Comparison of ENCODE assay signal across 7 cellular contexts in genomic region chr10:45001382-45002148, GRCh38. TPM values are rescaled to one million over a fixed set of nuclear protein-coding genes. Genes with fewer than 3 reads are reported as not detected.
DNase-seq lines count a peak whose midpoint lies in the region; FAIRE-seq and TF ChIP-seq lines count a peak whose summit lies in the region.

No MANE protein-coding gene starts in this region.

- H3K9me3 ChIP-seq in KOPT-K1 (ENCODE audit: insufficient read depth, low read length, poor library complexity, severe bottlenecking) (peaks cover 26% of the 10 kb centered on the region), kidney (ENCODE audit: control insufficient read depth in 1 of 2, low read length in 2 of 2) (no peaks in the 10 kb centered on the region)

- H3K4me1 Mint-ChIP-seq in T-helper 2 cell treated with Interferon-gamma antibody and Interleukin-4, amounts not matched to agents 5 μg/mL and 100 μg/mL, for 36 hours (ENCODE audit: low read depth): peaks cover 39% of the 10 kb centered on the region

- H3K27me3 ChIP-seq in H7 (ENCODE audit: control insufficient read depth, insufficient read depth, low read length): no peaks in the 10 kb centered on the region

- H3K36me3 Mint-ChIP-seq in T-helper 2 cell treated with Interferon-gamma antibody and Interleukin-4, amounts not matched to agents 5 μg/mL and 100 μg/mL, for 36 hours (ENCODE audit: low read depth): peaks cover 42% of the 10 kb centered on the region

- H3K27ac ChIP-seq in KOPT-K1 (ENCODE audit: low read depth, low read length, poor library complexity, severe bottlenecking): peak overlapping the region; percentile 95
- peak overlapping the region; percentile 85 for H3K27ac ChIP-seq in caudate nucleus (ENCODE audit: low read depth, low read length)
- peak overlapping the region; percentile 94 to 97 for H3K27ac ChIP-seq in kidney (ENCODE audit: low read depth in 2 of 2, low read length in 2 of 2)

- peak overlapping the region; percentile 84 to 86 for H3K9ac ChIP-seq in kidney (ENCODE audit: low read length in 2 of 2)

- peak overlapping the region; percentile 57 for H3K4me3 ChIP-seq in H7 (ENCODE audit: insufficient read depth, low read depth, low read length)
- H3K4me3 ChIP-seq in kidney (ENCODE audit: low read length in 2 of 2): peak overlapping the region; percentile 86 to 94

- H3K27ac Mint-ChIP-seq in T-helper 2 cell treated with Interferon-gamma antibody and Interleukin-4, amounts not matched to agents 5 μg/mL and 100 μg/mL, for 36 hours: peak overlapping the region; percentile 90

- H3K36me3 ChIP-seq in H7 (replicated peaks; ENCODE audit: control insufficient read depth, insufficient read depth, low read length) (peaks cover 8% of the 10 kb centered on the region), KOPT-K1 (ENCODE audit: insufficient read depth, low read length) (peaks cover 45% of the 10 kb centered on the region), kidney (ENCODE audit: control insufficient read depth in 1 of 2, insufficient read depth in 2 of 2, low read length in 2 of 2) (peaks cover 3 to 21% of the 10 kb centered on the region in 2 donors)

- H3K4me3 Mint-ChIP-seq in T-helper 2 cell treated with Interferon-gamma antibody and Interleukin-4, amounts not matched to agents 5 μg/mL and 100 μg/mL, for 36 hours: peak overlapping the region; percentile 97

- intact Hi-C loops in kidney (cut with DNase I): no loop called here

- TF ChIP-seq CTCF in GM12874 (IDR thresholded peaks at IDR 0.05; ENCODE audit: insufficient read depth, low read depth, low read length) (0 out of 2 replicates have a peak, but pooled peaks have one; percentile 19), kidney (IDR thresholded peaks at IDR 0.05; ENCODE audit: borderline replicate concordance, extremely low read depth, insufficient read depth) (no peak)

- no peak for FAIRE-seq in kidney (lab: Jason Lieb, UNC)

- H3K4me1 ChIP-seq in kidney (ENCODE audit: control insufficient read depth in 1 of 2, insufficient read depth in 1 of 2, low read depth in 1 of 2, low read length in 2 of 2): peaks cover 15 to 24% of the 10 kb centered on the region in 2 donors

- H3K27me3 Mint-ChIP-seq in T-helper 2 cell treated with Interferon-gamma antibody and Interleukin-4, amounts not matched to agents 5 μg/mL and 100 μg/mL, for 36 hours (ENCODE audit: low read depth): peaks cover 9% of the 10 kb centered on the region

- DNase-seq in H7 (peak; percentile 60), caudate nucleus (lab: John Stamatoyannopoulos, UW) (peak in 10 of 61 donors; percentile 48 to 78 (median 62)), kidney (peak; percentile 91)
- DNase-seq in T-helper 2 cell treated with Interferon-gamma antibody and Interleukin-4, amounts not matched to agents 5 μg/mL and 100 μg/mL, for 36 hours (ENCODE audit: low spot score): peak; percentile 49
- DNase-seq in stimulated activated CD4-positive, alpha-beta T cell treated with anti-CD3 and anti-CD28 coated beads, Interleukin-15, amount 100 ng/mL, for 48 hours (ENCODE audit: low read depth in 2 of 2): peak; percentile 29 to 30

- peaks cover 21% of the 10 kb centered on the region for H3K9me3 Mint-ChIP-seq in T-helper 2 cell treated with Interferon-gamma antibody and Interleukin-4, amounts not matched to agents 5 μg/mL and 100 μg/mL, for 36 hours

RNA-seq across cellular contexts. Expression of gene ZNF22, which starts 0.8 kb away (rescaled TPM):
- total RNA-seq in H7 (2014; rRNA removed; shearing (Covaris generic)): 20.2 and 23.1 TPM in 2 replicates
- 24.5 TPM for total RNA-seq in kidney
- 18.7 TPM for polyA plus RNA-seq in kidney (ENCODE audit: insufficient read depth, low read depth, low replicate concordance)

RNA-seq across cellular contexts. Expression of gene DEPP1, which starts 23.0 kb away (rescaled TPM):
- 0.28 and 1.2 TPM in 2 replicates for total RNA-seq in H7 (2014; rRNA removed; shearing (Covaris generic))
- total RNA-seq in kidney: 146 TPM
- polyA plus RNA-seq in kidney (ENCODE audit: insufficient read depth, low read depth, low replicate concordance): 44.4 TPM

RNA-seq across cellular contexts. Expression of gene RASSF4, which starts 42.0 kb away (rescaled TPM):
- 9.1 and 13.6 TPM in 2 replicates for total RNA-seq in H7 (2014; rRNA removed; shearing (Covaris generic))
- 76.4 TPM for total RNA-seq in kidney
- 83.1 TPM for polyA plus RNA-seq in kidney (ENCODE audit: insufficient read depth, low read depth, low replicate concordance)

Comparison
In these comparisons a context has a peak if more than half of its experiments do, and no peak if none do; other contexts are left out.
1. RNA of gene DEPP1, which starts 23.0 kb away (total RNA-seq): 146 TPM in kidney (single experiment); 0.28 to 1.2 TPM in H7; every median in the first group is over 10 times any median in the second.
2. Peak in every context shown above with its lines, with median percentiles within 50 percentile points of each other: H3K27ac ChIP-seq.